In genomic region chr5:60718186-60718892, GRCh38 we compare ENCODE assay signal across 15 cellular contexts. TPM values are rescaled to one million over a fixed set of nuclear protein-coding genes. Genes with fewer than 3 reads are reported as not detected.
"Had no signal": no experiment of that assay in that cellular context is flagged by ENCODE, and none has a peak within 500 bp of the region (broad histone marks: within the 10 kb centered on the region; RNA-seq: fewer than 3 reads in every experiment).

No MANE protein-coding gene starts in this region.

- H3K4me1 ChIP-seq: adrenal gland, esophagus muscularis mucosa, transverse colon had no signal

- H3K4me1 Mint-ChIP-seq: activated naive CD4-positive, alpha-beta T cell treated with anti-CD3 and anti-CD28 coated beads, Interleukin-2, amount 50 U/mL, for 24 hours; nephron progenitor cell; stimulated activated naive B cell treated with anti-CD40 and anti-IgM and Interleukin-4, amounts not matched to agents 10 μg/mL and 1 μg/mL and 100 μg/mL, for 72 hours had no signal

- H3K9me3 Mint-ChIP-seq: activated naive CD4-positive, alpha-beta T cell treated with anti-CD3 and anti-CD28 coated beads, Interleukin-2, amount 50 U/mL, for 24 hours; activated T-cell treated with anti-CD3 and anti-CD28 coated beads, Interleukin-2, amount 50 U/mL, for 24 hours had no signal

- H3K36me3 ChIP-seq: adrenal gland, esophagus muscularis mucosa, transverse colon had no signal

- H3K27ac ChIP-seq: adrenal gland, esophagus muscularis mucosa, transverse colon had no signal

- H3K27me3 ChIP-seq: adrenal gland, esophagus muscularis mucosa, transverse colon had no signal

- DNase-seq: activated CD4-positive, CD25-positive, alpha-beta regulatory T cell; activated effector memory CD4-positive, alpha-beta T cell treated with Interleukin-2 at 50 U/mL for 16 hours; activated T-cell treated with anti-CD3 and anti-CD28 coated beads, Interleukin-2, amount 50 U/mL, for 24 hours; adrenal gland; hypothalamus; nephron progenitor cell; occipital lobe; stimulated activated CD4-positive, alpha-beta T cell treated with anti-CD3 and anti-CD28 coated beads, Interleukin-15, amount 100 ng/mL, for 24 hours; stimulated activated CD4-positive, alpha-beta T cell treated with anti-CD3 and anti-CD28 coated beads, Interleukin-4, amount 100 ng/mL, for 1 hour; stimulated activated naive B cell treated with anti-CD40 and anti-IgM and Interleukin-4, amounts not matched to agents 10 μg/mL and 1 μg/mL and 100 μg/mL, for 72 hours; T-helper 2 cell; transverse colon had no signal

- H3K27ac Mint-ChIP-seq: activated naive CD4-positive, alpha-beta T cell treated with anti-CD3 and anti-CD28 coated beads, Interleukin-2, amount 50 U/mL, for 24 hours; activated T-cell treated with anti-CD3 and anti-CD28 coated beads, Interleukin-2, amount 50 U/mL, for 24 hours; nephron progenitor cell; stimulated activated naive B cell treated with anti-CD40 and anti-IgM and Interleukin-4, amounts not matched to agents 10 μg/mL and 1 μg/mL and 100 μg/mL, for 72 hours had no signal

- H3K4me3 Mint-ChIP-seq: activated naive CD4-positive, alpha-beta T cell treated with anti-CD3 and anti-CD28 coated beads, Interleukin-2, amount 50 U/mL, for 24 hours; activated T-cell treated with anti-CD3 and anti-CD28 coated beads, Interleukin-2, amount 50 U/mL, for 24 hours; nephron progenitor cell; stimulated activated naive B cell treated with anti-CD40 and anti-IgM and Interleukin-4, amounts not matched to agents 10 μg/mL and 1 μg/mL and 100 μg/mL, for 72 hours had no signal

- ATAC-seq: stimulated activated naive B cell treated with anti-CD40 and anti-IgM and Interleukin-4, amounts not matched to agents 10 μg/mL and 1 μg/mL and 100 μg/mL, for 72 hours had no signal

- H3K4me3 ChIP-seq: adrenal gland, esophagus muscularis mucosa, transverse colon had no signal

- H3K9me3 ChIP-seq: adrenal gland, esophagus muscularis mucosa, transverse colon had no signal

RNA-seq across cellular contexts. Expression of gene DEPDC1B, which starts 18.4 kb away (rescaled TPM):
- total RNA-seq: cardiac septum had no signal
